1 cellular context compared by ENCODE assay signal in genomic region chr3:28700728-28701127, GRCh38.
TF ChIP-seq lines count a peak whose summit lies in the region.

No MANE protein-coding gene starts in this region.

TF ChIP-seq in GM12878, 131 proteins besides CTCF, POLR2A, EP300 and RAD21 (continued from another document):
- TF ChIP-seq JUND (IDR thresholded peaks at IDR 0.05; ENCODE audit: low read depth, low read length) (no peak), CEBPB (IDR thresholded peaks at IDR 0.05; ENCODE audit: borderline replicate concordance in 1 of 2, low read depth in 2 of 2, low read length in 2 of 2) (no peak), IKZF2 (IDR thresholded peaks at IDR 0.05) (no peak), USF1 (IDR thresholded peaks at IDR 0.05; ENCODE audit: borderline replicate concordance, extremely low read length, insufficient read depth, low read depth, low read length) (no peak), EGR1 (IDR thresholded peaks at IDR 0.05; ENCODE audit: borderline replicate concordance in 1 of 2, low read depth in 2 of 2, low read length in 2 of 2) (no peak), ZNF622 (IDR thresholded peaks at IDR 0.05) (no peak), PML (IDR thresholded peaks at IDR 0.05; ENCODE audit: low read length) (no peak), IKZF1 (conservative IDR thresholded peaks at IDR 0.05) (no peak), DPF2 (IDR thresholded peaks at IDR 0.05) (no peak), HSF1 (IDR thresholded peaks at IDR 0.05; ENCODE audit: low read depth, low read length) (no peak), CREB1 (IDR thresholded peaks at IDR 0.05; ENCODE audit: low read depth) (no peak)
